12 cellular contexts compared by ENCODE assay signal in the genomic region with DNA sequence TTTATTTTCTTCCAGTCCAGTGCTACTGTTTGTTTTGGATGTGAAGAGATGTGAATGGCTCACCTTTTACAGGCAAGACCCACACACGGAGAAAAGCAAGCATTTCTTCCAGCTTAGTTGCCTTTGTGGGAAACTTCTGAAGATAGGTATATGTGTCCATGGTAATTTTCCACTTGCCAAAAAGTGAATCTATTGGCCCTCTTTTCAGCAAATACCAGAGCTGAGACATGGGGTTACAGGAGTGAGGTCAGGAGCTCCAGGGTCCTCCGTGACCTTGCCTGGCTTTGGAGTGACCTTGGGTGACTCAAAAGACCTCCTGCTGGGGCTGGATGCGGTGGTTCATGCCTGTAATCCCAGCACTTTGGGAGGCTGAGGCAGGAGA.
DNase-seq lines count a peak whose midpoint lies in the region; ATAC-seq lines count a peak whose summit lies in the region.
"Had no signal": no experiment of that assay in that cellular context is flagged by ENCODE, and none has a peak within 500 bp of the region (broad histone marks: within the 10 kb centered on the region; RNA-seq: fewer than 3 reads in every experiment).

No MANE protein-coding gene starts in this region.

- H3K9me3 ChIP-seq in skeletal muscle tissue (ENCODE audit: control insufficient read depth in 3 of 3, low read length in 3 of 3): no peaks in the 10 kb centered on the region
- H3K9me3 ChIP-seq in HAP-1: no peaks in the 10 kb centered on the region

- DNase-seq in activated CD4-positive, alpha-beta T cell treated with anti-CD3 and anti-CD28 coated beads, Interleukin-2, amount 10 ng/mL, durations not matched to agents 24 days and 14 days: no peak
- no peak for DNase-seq in activated CD4-positive, alpha-beta T cell treated with anti-CD3 and anti-CD28 coated beads for 4 hours
- DNase-seq in NCI-H69 (lab: John Stamatoyannopoulos, UW): peak; percentile 42
- DNase-seq in central memory CD8-positive, alpha-beta T cell (ENCODE audit: low spot score in 2 of 2): no peak
- no peak for DNase-seq in SKM-1 (lab: John Stamatoyannopoulos, UW; ENCODE audit: unreplicated experiment)
- DNase-seq in KBM-7: no peak
- DNase-seq in HAP-1 (ENCODE audit: low spot score in 2 of 2): no peak
- DNase-seq: DMS79, foreskin keratinocyte, NCI-H1436 had no signal

- H3K9me3 Mint-ChIP-seq in activated CD4-positive, alpha-beta T cell treated with anti-CD3 and anti-CD28 coated beads, Interleukin-2, amount 10 ng/mL, durations not matched to agents 24 days and 14 days: no peaks in the 10 kb centered on the region
- no peaks in the 10 kb centered on the region for H3K9me3 Mint-ChIP-seq in central memory CD8-positive, alpha-beta T cell

- peaks cover 39% of the 10 kb centered on the region for H3K4me1 Mint-ChIP-seq in activated CD4-positive, alpha-beta T cell treated with anti-CD3 and anti-CD28 coated beads, Interleukin-2, amount 10 ng/mL, durations not matched to agents 24 days and 14 days
- peaks cover 18% of the 10 kb centered on the region for H3K4me1 Mint-ChIP-seq in central memory CD8-positive, alpha-beta T cell

- H3K27ac ChIP-seq in skeletal muscle tissue (ENCODE audit: low read depth, low read length): peak overlapping the region; percentile 64
- H3K27ac ChIP-seq: foreskin keratinocyte had no signal

- peak overlapping the region; percentile 73 for H3K27ac Mint-ChIP-seq in activated CD4-positive, alpha-beta T cell treated with anti-CD3 and anti-CD28 coated beads, Interleukin-2, amount 10 ng/mL, durations not matched to agents 24 days and 14 days
- no peak overlapping the region for H3K27ac Mint-ChIP-seq in central memory CD8-positive, alpha-beta T cell (ENCODE audit: low read depth)

- H3K27me3 Mint-ChIP-seq in activated CD4-positive, alpha-beta T cell treated with anti-CD3 and anti-CD28 coated beads, Interleukin-2, amount 10 ng/mL, durations not matched to agents 24 days and 14 days: peaks cover 12% of the 10 kb centered on the region
- H3K27me3 Mint-ChIP-seq in central memory CD8-positive, alpha-beta T cell: peaks cover 5% of the 10 kb centered on the region

- H3K36me3 ChIP-seq in skeletal muscle tissue (ENCODE audit: control insufficient read depth in 3 of 3, insufficient read depth in 3 of 3, low read length in 3 of 3) (no peaks in the 10 kb centered on the region), HAP-1 (replicated peaks) (peaks cover 11% of the 10 kb centered on the region)

- in situ Hi-C loops in KBM-7 (cut with MboI; ENCODE audit: low pct_unique_long_range_greater_than_20kb, low sequenced_read_pairs): loop anchor here (25.0 kb wide), 1 partner anchor 520 kb away; no protein-coding TSS in a partner anchor
- in situ Hi-C loops in HAP-1 (cut with MboI; ENCODE audit: low sequenced_read_pairs): no loop called here

- H3K27me3 ChIP-seq in skeletal muscle tissue (ENCODE audit: control insufficient read depth in 3 of 3, insufficient read depth in 3 of 3, low read length in 3 of 3) (no peaks in the 10 kb centered on the region), HAP-1 (ENCODE audit: low read depth) (no peaks in the 10 kb centered on the region)
- H3K27me3 ChIP-seq: dorsolateral prefrontal cortex had no signal

- intact Hi-C loops in activated CD4-positive, alpha-beta T cell treated with anti-CD3 and anti-CD28 coated beads, Interleukin-2, amount 10 ng/mL, durations not matched to agents 24 days and 14 days (cut with micrococcal nuclease): loop anchor here (1.0 kb wide), 1 partner anchor 198 kb away; a partner anchor contains a TSS

- H3K36me3 Mint-ChIP-seq in activated CD4-positive, alpha-beta T cell treated with anti-CD3 and anti-CD28 coated beads, Interleukin-2, amount 10 ng/mL, durations not matched to agents 24 days and 14 days (ENCODE audit: low read depth): no peaks in the 10 kb centered on the region
- no peaks in the 10 kb centered on the region for H3K36me3 Mint-ChIP-seq in central memory CD8-positive, alpha-beta T cell (ENCODE audit: insufficient read depth)

- H3K9ac ChIP-seq in skeletal muscle tissue (ENCODE audit: low read depth in 1 of 3, low read length in 3 of 3): no peak overlapping the region

- H3K4me3 ChIP-seq in skeletal muscle tissue (ENCODE audit: low read length in 3 of 3): no peak overlapping the region
- no peak overlapping the region for H3K4me3 ChIP-seq in HAP-1

- H3K4me3 Mint-ChIP-seq in activated CD4-positive, alpha-beta T cell treated with anti-CD3 and anti-CD28 coated beads, Interleukin-2, amount 10 ng/mL, durations not matched to agents 24 days and 14 days: peak overlapping the region; percentile 68
- peak overlapping the region; percentile 61 for H3K4me3 Mint-ChIP-seq in central memory CD8-positive, alpha-beta T cell

- peaks cover 47 to 67% (median 62%) of the 10 kb centered on the region in 3 donors for H3K4me1 ChIP-seq in skeletal muscle tissue (ENCODE audit: control insufficient read depth in 3 of 3, insufficient read depth in 3 of 3, low read length in 3 of 3)
- H3K4me1 ChIP-seq in HAP-1: peaks cover 6% of the 10 kb centered on the region
- H3K4me1 ChIP-seq: foreskin keratinocyte had no signal

- no peak for ATAC-seq in central memory CD8-positive, alpha-beta T cell (replicated peaks; ENCODE audit: extremely low read depth, poor library complexity, severe bottlenecking)
- ATAC-seq: foreskin keratinocyte had no signal
